In the genomic region with DNA sequence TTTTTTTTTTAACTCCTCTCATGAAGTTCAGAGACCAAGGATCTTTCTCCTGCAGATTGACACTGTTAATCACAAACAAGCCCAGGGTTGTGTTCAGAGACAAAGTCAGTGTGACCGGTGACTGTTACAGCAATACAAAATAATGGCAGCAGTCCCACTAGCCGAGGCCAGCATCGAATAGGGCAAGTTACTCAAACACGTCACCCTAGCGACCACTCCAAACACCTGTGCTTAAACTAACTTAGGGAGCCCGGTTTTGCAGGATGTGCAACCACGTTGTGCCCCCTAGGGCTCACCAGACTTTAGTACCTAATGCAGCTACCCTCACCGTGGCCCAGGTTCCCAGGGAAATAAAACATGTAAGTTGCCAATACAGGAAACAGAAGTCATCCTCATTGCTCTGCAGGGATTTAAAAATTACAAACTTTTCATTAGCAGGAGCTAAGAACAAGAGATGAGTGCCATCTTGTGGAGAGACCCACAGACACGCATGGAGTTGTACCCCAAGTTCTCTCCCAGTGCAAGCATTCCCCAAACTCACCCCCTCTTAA, we compare ENCODE assay signal across 1 cellular context.
TF ChIP-seq lines count a peak whose summit lies in the region.

No MANE protein-coding gene starts in this region.

TF ChIP-seq in HepG2, 621 proteins besides CTCF, POLR2A, EP300 and RAD21 (continued from another document and continues in another):
- TF ChIP-seq POLR2AphosphoS5 (IDR thresholded peaks at IDR 0.05; ENCODE audit: low read depth, low read length) = no peak
- no peak for TF ChIP-seq JUND (CRISPR knock-in tag; IDR thresholded peaks at IDR 0.05)
- TF ChIP-seq, protein P1, sequence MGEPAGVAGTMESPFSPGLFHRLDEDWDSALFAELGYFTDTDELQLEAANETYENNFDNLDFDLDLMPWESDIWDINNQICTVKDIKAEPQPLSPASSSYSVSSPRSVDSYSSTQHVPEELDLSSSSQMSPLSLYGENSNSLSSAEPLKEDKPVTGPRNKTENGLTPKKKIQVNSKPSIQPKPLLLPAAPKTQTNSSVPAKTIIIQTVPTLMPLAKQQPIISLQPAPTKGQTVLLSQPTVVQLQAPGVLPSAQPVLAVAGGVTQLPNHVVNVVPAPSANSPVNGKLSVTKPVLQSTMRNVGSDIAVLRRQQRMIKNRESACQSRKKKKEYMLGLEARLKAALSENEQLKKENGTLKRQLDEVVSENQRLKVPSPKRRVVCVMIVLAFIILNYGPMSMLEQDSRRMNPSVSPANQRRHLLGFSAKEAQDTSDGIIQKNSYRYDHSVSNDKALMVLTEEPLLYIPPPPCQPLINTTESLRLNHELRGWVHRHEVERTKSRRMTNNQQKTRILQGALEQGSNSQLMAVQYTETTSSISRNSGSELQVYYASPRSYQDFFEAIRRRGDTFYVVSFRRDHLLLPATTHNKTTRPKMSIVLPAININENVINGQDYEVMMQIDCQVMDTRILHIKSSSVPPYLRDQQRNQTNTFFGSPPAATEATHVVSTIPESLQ (CRISPR knock-in tag; conservative IDR thresholded peaks at IDR 0.05) = no peak
- TF ChIP-seq MBNL3 (CRISPR knock-in tag; conservative IDR thresholded peaks at IDR 0.05) = no peak
- no peak for TF ChIP-seq ZNF263 (CRISPR knock-in tag; IDR thresholded peaks at IDR 0.05)
- peak; percentile 71; the same call in 1 of the 2 replicates for TF ChIP-seq SMC3 (IDR thresholded peaks at IDR 0.05; ENCODE audit: low read length)
- TF ChIP-seq, protein P2, sequence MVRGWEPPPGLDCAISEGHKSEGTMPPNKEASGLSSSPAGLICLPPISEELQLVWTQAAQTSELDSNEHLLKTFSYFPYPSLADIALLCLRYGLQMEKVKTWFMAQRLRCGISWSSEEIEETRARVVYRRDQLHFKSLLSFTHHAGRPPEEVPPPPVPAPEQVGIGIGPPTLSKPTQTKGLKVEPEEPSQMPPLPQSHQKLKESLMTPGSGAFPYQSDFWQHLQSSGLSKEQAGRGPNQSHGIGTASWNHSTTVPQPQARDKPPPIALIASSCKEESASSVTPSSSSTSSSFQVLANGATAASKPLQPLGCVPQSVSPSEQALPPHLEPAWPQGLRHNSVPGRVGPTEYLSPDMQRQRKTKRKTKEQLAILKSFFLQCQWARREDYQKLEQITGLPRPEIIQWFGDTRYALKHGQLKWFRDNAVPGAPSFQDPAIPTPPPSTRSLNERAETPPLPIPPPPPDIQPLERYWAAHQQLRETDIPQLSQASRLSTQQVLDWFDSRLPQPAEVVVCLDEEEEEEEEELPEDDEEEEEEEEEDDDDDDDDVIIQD (CRISPR knock-in tag; IDR thresholded peaks at IDR 0.05; ENCODE audit: low read depth) = no peak
- TF ChIP-seq ZNF567 (CRISPR knock-in tag; IDR thresholded peaks at IDR 0.05; ENCODE audit: borderline replicate concordance) = no peak
- TF ChIP-seq, protein P3, sequence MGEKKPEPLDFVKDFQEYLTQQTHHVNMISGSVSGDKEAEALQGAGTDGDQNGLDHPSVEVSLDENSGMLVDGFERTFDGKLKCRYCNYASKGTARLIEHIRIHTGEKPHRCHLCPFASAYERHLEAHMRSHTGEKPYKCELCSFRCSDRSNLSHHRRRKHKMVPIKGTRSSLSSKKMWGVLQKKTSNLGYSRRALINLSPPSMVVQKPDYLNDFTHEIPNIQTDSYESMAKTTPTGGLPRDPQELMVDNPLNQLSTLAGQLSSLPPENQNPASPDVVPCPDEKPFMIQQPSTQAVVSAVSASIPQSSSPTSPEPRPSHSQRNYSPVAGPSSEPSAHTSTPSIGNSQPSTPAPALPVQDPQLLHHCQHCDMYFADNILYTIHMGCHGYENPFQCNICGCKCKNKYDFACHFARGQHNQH (CRISPR knock-in tag; IDR thresholded peaks at IDR 0.05) = no peak
- no peak for TF ChIP-seq ZNF430 (CRISPR knock-in tag; IDR thresholded peaks at IDR 0.05)
- TF ChIP-seq, protein P4, sequence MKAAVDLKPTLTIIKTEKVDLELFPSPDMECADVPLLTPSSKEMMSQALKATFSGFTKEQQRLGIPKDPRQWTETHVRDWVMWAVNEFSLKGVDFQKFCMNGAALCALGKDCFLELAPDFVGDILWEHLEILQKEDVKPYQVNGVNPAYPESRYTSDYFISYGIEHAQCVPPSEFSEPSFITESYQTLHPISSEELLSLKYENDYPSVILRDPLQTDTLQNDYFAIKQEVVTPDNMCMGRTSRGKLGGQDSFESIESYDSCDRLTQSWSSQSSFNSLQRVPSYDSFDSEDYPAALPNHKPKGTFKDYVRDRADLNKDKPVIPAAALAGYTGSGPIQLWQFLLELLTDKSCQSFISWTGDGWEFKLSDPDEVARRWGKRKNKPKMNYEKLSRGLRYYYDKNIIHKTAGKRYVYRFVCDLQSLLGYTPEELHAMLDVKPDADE (CRISPR knock-in tag; IDR thresholded peaks at IDR 0.05) = no peak
- no peak for TF ChIP-seq ZNF264 (CRISPR knock-in tag; IDR thresholded peaks at IDR 0.05)
- no peak for TF ChIP-seq TSC22D2 (CRISPR knock-in tag; IDR thresholded peaks at IDR 0.05; ENCODE audit: borderline replicate concordance)
- TF ChIP-seq ZFP1 (CRISPR knock-in tag; IDR thresholded peaks at IDR 0.05) = 0 out of 2 replicates have a peak, but pooled peaks have one; percentile 12
- no peak for TF ChIP-seq POLR2AphosphoS2 (IDR thresholded peaks at IDR 0.05; ENCODE audit: low read depth, low read length)
- no peak for TF ChIP-seq FOSL1 (CRISPR knock-in tag; IDR thresholded peaks at IDR 0.05; ENCODE audit: borderline replicate concordance)
- no peak for TF ChIP-seq HIVEP1 (CRISPR knock-in tag; IDR thresholded peaks at IDR 0.05)
- no peak for TF ChIP-seq GABPA (IDR thresholded peaks at IDR 0.05; ENCODE audit: low read depth, low read length)
- no peak for TF ChIP-seq GABPA (CRISPR knock-in tag; IDR thresholded peaks at IDR 0.05; ENCODE audit: low read depth)
- no peak for TF ChIP-seq KLF6 (CRISPR knock-in tag; IDR thresholded peaks at IDR 0.05)
- TF ChIP-seq ZFP62 (CRISPR knock-in tag; IDR thresholded peaks at IDR 0.05) = no peak
- no peak for TF ChIP-seq NFE2L1 (CRISPR knock-in tag; IDR thresholded peaks at IDR 0.05; ENCODE audit: borderline replicate concordance)
- TF ChIP-seq, protein P5, sequence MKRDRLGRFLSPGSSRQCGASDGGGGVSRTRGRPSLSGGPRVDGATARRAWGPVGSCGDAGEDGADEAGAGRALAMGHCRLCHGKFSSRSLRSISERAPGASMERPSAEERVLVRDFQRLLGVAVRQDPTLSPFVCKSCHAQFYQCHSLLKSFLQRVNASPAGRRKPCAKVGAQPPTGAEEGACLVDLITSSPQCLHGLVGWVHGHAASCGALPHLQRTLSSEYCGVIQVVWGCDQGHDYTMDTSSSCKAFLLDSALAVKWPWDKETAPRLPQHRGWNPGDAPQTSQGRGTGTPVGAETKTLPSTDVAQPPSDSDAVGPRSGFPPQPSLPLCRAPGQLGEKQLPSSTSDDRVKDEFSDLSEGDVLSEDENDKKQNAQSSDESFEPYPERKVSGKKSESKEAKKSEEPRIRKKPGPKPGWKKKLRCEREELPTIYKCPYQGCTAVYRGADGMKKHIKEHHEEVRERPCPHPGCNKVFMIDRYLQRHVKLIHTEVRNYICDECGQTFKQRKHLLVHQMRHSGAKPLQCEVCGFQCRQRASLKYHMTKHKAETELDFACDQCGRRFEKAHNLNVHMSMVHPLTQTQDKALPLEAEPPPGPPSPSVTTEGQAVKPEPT (CRISPR knock-in tag; IDR thresholded peaks at IDR 0.05; ENCODE audit: low read depth) = no peak
- TF ChIP-seq HOXA3 (CRISPR knock-in tag; IDR thresholded peaks at IDR 0.05) = peak; percentile 50; the same call in 1 of the 2 replicates
- TF ChIP-seq ZNF772 (CRISPR knock-in tag; IDR thresholded peaks at IDR 0.05) = no peak
- TF ChIP-seq ZSCAN9 (CRISPR knock-in tag; IDR thresholded peaks at IDR 0.05; ENCODE audit: borderline replicate concordance) = no peak
- 0 out of 2 replicates have a peak, but pooled peaks have one; percentile 36 for TF ChIP-seq SAP130 (CRISPR knock-in tag; IDR thresholded peaks at IDR 0.05; ENCODE audit: low read depth)
- TF ChIP-seq, protein P6, sequence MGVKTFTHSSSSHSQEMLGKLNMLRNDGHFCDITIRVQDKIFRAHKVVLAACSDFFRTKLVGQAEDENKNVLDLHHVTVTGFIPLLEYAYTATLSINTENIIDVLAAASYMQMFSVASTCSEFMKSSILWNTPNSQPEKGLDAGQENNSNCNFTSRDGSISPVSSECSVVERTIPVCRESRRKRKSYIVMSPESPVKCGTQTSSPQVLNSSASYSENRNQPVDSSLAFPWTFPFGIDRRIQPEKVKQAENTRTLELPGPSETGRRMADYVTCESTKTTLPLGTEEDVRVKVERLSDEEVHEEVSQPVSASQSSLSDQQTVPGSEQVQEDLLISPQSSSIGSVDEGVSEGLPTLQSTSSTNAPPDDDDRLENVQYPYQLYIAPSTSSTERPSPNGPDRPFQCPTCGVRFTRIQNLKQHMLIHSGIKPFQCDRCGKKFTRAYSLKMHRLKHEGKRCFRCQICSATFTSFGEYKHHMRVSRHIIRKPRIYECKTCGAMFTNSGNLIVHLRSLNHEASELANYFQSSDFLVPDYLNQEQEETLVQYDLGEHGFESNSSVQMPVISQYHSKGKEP (CRISPR knock-in tag; IDR thresholded peaks at IDR 0.05) = no peak
- no peak for TF ChIP-seq KDM5A (IDR thresholded peaks at IDR 0.05; ENCODE audit: borderline replicate concordance, low read length)
- no peak for TF ChIP-seq ZBTB7A (CRISPR knock-in tag; IDR thresholded peaks at IDR 0.05)
- TF ChIP-seq ZNF780A (CRISPR knock-in tag; IDR thresholded peaks at IDR 0.05) = no peak
- no peak for TF ChIP-seq KMT2B (CRISPR knock-in tag; IDR thresholded peaks at IDR 0.05)
- no peak for TF ChIP-seq PAF1 (CRISPR knock-in tag; IDR thresholded peaks at IDR 0.05)
- no peak for TF ChIP-seq CHD4 (IDR thresholded peaks at IDR 0.05; ENCODE audit: borderline replicate concordance, low read length)
- TF ChIP-seq XRCC5 (optimal IDR thresholded peaks at IDR 0.05; ENCODE audit: low read length) = no peak
- TF ChIP-seq KDM5B (CRISPR knock-in tag; IDR thresholded peaks at IDR 0.05; ENCODE audit: borderline replicate concordance) = no peak
- no peak for TF ChIP-seq ZNF761 (CRISPR knock-in tag; conservative IDR thresholded peaks at IDR 0.05)
- TF ChIP-seq CBX5 (CRISPR knock-in tag; IDR thresholded peaks at IDR 0.05; ENCODE audit: borderline replicate concordance) = 0 out of 2 replicates have a peak, but pooled peaks have one; percentile 29
- TF ChIP-seq, protein P7, sequence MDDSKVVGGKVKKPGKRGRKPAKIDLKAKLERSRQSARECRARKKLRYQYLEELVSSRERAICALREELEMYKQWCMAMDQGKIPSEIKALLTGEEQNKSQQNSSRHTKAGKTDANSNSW (CRISPR knock-in tag; IDR thresholded peaks at IDR 0.05; ENCODE audit: borderline replicate concordance) = no peak
- no peak for TF ChIP-seq ZNF670 (CRISPR knock-in tag; IDR thresholded peaks at IDR 0.05; ENCODE audit: borderline replicate concordance)
- no peak for TF ChIP-seq CHCHD3 (CRISPR knock-in tag; IDR thresholded peaks at IDR 0.05)
- TF ChIP-seq ZNF543 (CRISPR knock-in tag; IDR thresholded peaks at IDR 0.05) = no peak
- TF ChIP-seq ZNF790 (CRISPR knock-in tag; IDR thresholded peaks at IDR 0.05; ENCODE audit: borderline replicate concordance) = no peak
- no peak for TF ChIP-seq RARA (CRISPR knock-in tag; IDR thresholded peaks at IDR 0.05)
- TF ChIP-seq, protein P8, sequence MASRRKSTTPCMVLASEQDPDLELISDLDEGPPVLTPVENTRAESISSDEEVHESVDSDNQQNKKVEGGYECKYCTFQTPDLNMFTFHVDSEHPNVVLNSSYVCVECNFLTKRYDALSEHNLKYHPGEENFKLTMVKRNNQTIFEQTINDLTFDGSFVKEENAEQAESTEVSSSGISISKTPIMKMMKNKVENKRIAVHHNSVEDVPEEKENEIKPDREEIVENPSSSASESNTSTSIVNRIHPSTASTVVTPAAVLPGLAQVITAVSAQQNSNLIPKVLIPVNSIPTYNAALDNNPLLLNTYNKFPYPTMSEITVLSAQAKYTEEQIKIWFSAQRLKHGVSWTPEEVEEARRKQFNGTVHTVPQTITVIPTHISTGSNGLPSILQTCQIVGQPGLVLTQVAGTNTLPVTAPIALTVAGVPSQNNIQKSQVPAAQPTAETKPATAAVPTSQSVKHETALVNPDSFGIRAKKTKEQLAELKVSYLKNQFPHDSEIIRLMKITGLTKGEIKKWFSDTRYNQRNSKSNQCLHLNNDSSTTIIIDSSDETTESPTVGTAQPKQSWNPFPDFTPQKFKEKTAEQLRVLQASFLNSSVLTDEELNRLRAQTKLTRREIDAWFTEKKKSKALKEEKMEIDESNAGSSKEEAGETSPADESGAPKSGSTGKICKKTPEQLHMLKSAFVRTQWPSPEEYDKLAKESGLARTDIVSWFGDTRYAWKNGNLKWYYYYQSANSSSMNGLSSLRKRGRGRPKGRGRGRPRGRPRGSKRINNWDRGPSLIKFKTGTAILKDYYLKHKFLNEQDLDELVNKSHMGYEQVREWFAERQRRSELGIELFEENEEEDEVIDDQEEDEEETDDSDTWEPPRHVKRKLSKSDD (CRISPR knock-in tag; IDR thresholded peaks at IDR 0.05; ENCODE audit: low read depth) = no peak
- TF ChIP-seq NCOA5 (CRISPR knock-in tag; IDR thresholded peaks at IDR 0.05) = no peak
- no peak for TF ChIP-seq SMYD3 (CRISPR knock-in tag; IDR thresholded peaks at IDR 0.05)
- TF ChIP-seq, protein P9, sequence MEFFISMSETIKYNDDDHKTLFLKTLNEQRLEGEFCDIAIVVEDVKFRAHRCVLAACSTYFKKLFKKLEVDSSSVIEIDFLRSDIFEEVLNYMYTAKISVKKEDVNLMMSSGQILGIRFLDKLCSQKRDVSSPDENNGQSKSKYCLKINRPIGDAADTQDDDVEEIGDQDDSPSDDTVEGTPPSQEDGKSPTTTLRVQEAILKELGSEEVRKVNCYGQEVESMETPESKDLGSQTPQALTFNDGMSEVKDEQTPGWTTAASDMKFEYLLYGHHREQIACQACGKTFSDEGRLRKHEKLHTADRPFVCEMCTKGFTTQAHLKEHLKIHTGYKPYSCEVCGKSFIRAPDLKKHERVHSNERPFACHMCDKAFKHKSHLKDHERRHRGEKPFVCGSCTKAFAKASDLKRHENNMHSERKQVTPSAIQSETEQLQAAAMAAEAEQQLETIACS (CRISPR knock-in tag; IDR thresholded peaks at IDR 0.05) = no peak
- no peak for TF ChIP-seq MAZ (IDR thresholded peaks at IDR 0.05; ENCODE audit: borderline replicate concordance, low read depth, low read length)
- no peak for TF ChIP-seq MAZ (CRISPR knock-in tag; IDR thresholded peaks at IDR 0.05; ENCODE audit: low read depth)
- TF ChIP-seq ZNF296 (CRISPR knock-in tag; conservative IDR thresholded peaks at IDR 0.05) = no peak
- no peak for TF ChIP-seq RXRB (CRISPR knock-in tag; IDR thresholded peaks at IDR 0.05; ENCODE audit: borderline replicate concordance)
- TF ChIP-seq, protein P10, sequence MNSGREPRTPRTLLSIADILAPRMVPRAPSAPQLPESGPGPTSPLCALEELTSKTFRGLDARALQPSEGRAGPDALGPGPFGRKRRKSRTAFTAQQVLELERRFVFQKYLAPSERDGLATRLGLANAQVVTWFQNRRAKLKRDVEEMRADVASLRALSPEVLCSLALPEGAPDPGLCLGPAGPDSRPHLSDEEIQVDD (CRISPR knock-in tag; IDR thresholded peaks at IDR 0.05; ENCODE audit: borderline replicate concordance) = no peak
- TF ChIP-seq MIER3 (CRISPR knock-in tag; IDR thresholded peaks at IDR 0.05; ENCODE audit: borderline replicate concordance) = no peak
- TF ChIP-seq, protein P11, sequence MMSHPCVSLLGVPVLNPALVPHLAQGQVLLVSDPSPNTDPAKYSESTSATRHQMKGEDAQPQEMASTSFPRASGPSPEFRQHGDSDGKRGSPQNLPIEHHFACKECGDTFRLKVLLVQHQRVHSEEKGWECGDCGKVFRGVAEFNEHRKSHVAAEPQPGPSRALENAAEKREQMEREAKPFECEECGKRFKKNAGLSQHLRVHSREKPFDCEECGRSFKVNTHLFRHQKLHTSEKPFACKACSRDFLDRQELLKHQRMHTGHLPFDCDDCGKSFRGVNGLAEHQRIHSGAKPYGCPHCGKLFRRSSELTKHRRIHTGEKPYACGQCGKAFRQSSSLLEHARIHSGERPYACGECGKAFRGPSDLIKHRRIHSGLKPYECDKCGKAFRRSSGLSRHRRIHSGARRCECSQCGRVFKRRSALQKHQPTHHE (CRISPR knock-in tag; IDR thresholded peaks at IDR 0.05; ENCODE audit: borderline replicate concordance) = no peak
- no peak for TF ChIP-seq ZC3H13 (CRISPR knock-in tag; IDR thresholded peaks at IDR 0.05)
